ENCODE assay signal across 1 cellular context in genomic region chr19:33010891-33011290, GRCh38. TPM values are rescaled to one million over a fixed set of nuclear protein-coding genes. Genes with fewer than 3 reads are reported as not detected.
"Had no signal": no experiment of that assay in that cellular context is flagged by ENCODE, and none has a peak within 500 bp of the region (broad histone marks: within the 10 kb centered on the region; RNA-seq: fewer than 3 reads in every experiment).

No MANE protein-coding gene starts in this region.

RNA-seq across cellular contexts. Expression of gene FAAP24, which starts 38.8 kb away (rescaled TPM):
- total RNA-seq: left ventricle myocardium superior had no signal
